In the genomic region with DNA sequence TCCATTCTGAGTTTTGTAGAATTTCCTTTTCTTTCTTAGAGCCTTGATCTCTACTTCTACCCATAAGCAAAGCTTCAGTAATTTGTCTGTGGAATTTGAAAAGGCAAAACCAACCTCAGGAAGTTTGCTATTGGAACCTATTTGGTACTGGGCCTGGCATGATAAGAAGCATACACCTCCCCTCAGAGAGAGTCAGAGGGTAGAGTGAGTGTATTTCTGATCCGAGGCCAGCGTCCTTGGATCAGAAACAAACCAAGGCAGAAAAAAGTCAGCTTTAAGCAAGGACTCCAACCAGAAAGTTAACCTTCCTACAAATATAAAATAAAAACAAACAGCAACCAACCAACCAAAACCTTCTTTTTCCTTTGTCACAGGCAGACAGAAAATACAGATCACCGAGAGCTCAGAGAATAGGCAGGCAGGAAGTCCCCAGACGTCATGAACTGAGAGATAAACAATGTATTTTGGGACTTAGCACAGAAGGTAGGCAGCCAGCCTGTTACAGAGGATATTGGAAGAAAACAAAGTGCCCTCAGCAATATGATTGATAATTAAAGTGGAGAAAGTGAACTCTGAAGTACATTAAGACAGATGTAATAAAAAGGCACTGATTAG, we compare ENCODE assay signal across 1 cellular context.
TF ChIP-seq lines count a peak whose summit lies in the region.

No MANE protein-coding gene starts in this region.

TF ChIP-seq in WTC11, 78 proteins besides CTCF, POLR2A, EP300 and RAD21 (continued from another document):
- TF ChIP-seq FOXP1 (CRISPR knock-in tag; IDR thresholded peaks at IDR 0.05; ENCODE audit: borderline replicate concordance), result no peak
- TF ChIP-seq, protein P1, sequence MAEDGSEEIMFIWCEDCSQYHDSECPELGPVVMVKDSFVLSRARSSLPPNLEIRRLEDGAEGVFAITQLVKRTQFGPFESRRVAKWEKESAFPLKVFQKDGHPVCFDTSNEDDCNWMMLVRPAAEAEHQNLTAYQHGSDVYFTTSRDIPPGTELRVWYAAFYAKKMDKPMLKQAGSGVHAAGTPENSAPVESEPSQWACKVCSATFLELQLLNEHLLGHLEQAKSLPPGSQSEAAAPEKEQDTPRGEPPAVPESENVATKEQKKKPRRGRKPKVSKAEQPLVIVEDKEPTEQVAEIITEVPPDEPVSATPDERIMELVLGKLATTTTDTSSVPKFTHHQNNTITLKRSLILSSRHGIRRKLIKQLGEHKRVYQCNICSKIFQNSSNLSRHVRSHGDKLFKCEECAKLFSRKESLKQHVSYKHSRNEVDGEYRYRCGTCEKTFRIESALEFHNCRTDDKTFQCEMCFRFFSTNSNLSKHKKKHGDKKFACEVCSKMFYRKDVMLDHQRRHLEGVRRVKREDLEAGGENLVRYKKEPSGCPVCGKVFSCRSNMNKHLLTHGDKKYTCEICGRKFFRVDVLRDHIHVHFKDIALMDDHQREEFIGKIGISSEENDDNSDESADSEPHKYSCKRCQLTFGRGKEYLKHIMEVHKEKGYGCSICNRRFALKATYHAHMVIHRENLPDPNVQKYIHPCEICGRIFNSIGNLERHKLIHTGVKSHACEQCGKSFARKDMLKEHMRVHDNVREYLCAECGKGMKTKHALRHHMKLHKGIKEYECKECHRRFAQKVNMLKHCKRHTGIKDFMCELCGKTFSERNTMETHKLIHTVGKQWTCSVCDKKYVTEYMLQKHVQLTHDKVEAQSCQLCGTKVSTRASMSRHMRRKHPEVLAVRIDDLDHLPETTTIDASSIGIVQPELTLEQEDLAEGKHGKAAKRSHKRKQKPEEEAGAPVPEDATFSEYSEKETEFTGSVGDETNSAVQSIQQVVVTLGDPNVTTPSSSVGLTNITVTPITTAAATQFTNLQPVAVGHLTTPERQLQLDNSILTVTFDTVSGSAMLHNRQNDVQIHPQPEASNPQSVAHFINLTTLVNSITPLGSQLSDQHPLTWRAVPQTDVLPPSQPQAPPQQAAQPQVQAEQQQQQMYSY (CRISPR knock-in tag; IDR thresholded peaks at IDR 0.05), result no peak
- TF ChIP-seq, protein P2, sequence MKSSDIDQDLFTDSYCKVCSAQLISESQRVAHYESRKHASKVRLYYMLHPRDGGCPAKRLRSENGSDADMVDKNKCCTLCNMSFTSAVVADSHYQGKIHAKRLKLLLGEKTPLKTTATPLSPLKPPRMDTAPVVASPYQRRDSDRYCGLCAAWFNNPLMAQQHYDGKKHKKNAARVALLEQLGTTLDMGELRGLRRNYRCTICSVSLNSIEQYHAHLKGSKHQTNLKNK (CRISPR knock-in tag; IDR thresholded peaks at IDR 0.05), result no peak
- no peak for TF ChIP-seq JAZF1 (CRISPR knock-in tag; IDR thresholded peaks at IDR 0.05)
- TF ChIP-seq SOX15 (CRISPR knock-in tag; IDR thresholded peaks at IDR 0.05), result no peak
- TF ChIP-seq, protein P3, sequence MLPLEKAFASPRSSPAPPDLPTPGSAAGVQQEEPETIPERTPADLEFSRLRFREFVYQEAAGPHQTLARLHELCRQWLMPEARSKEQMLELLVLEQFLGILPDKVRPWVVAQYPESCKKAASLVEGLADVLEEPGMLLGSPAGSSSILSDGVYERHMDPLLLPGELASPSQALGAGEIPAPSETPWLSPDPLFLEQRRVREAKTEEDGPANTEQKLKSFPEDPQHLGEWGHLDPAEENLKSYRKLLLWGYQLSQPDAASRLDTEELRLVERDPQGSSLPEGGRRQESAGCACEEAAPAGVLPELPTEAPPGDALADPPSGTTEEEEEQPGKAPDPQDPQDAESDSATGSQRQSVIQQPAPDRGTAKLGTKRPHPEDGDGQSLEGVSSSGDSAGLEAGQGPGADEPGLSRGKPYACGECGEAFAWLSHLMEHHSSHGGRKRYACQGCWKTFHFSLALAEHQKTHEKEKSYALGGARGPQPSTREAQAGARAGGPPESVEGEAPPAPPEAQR (CRISPR knock-in tag; IDR thresholded peaks at IDR 0.05), result no peak
